ENCODE assay signal across 15 cellular contexts in genomic region chr15:41945221-41945620, GRCh38. TPM values are rescaled to one million over a fixed set of nuclear protein-coding genes. Genes with fewer than 3 reads are reported as not detected.
DNase-seq lines count a peak whose midpoint lies in the region; ATAC-seq and TF ChIP-seq lines count a peak whose summit lies in the region.
"Had no signal": no experiment of that assay in that cellular context is flagged by ENCODE, and none has a peak within 500 bp of the region (broad histone marks: within the 10 kb centered on the region; RNA-seq: fewer than 3 reads in every experiment).

No MANE protein-coding gene starts in this region.

- 0 out of 4 replicates have a peak overlapping the region, but pooled peaks of 1 of the 2 experiments have one; percentile 31 for H3K4me3 ChIP-seq in HCT116 (replicated peaks in 1 of 2; ENCODE audit: low read depth in 1 of 2, low read length in 2 of 2)
- no peak overlapping the region for H3K4me3 ChIP-seq in smooth muscle cell
- no peak overlapping the region for H3K4me3 ChIP-seq in testis
- H3K4me3 ChIP-seq: pancreas, spleen had no signal

- H3K27me3 ChIP-seq in HCT116 (ENCODE audit: insufficient read depth, low read length), result no peaks in the 10 kb centered on the region
- H3K27me3 ChIP-seq in smooth muscle cell (ENCODE audit: low read depth), result no peaks in the 10 kb centered on the region
- H3K27me3 ChIP-seq in testis, result no peaks in the 10 kb centered on the region
- H3K27me3 ChIP-seq: pancreas, spleen had no signal

- H3K4me2 ChIP-seq in HCT116 (ENCODE audit: low read length) (peak overlapping the region; percentile 79), smooth muscle cell (peak overlapping the region; percentile 82)

- TF ChIP-seq CTCF in HCT116 (IDR thresholded peaks at IDR 0.05 in 2 of 3, conservative IDR thresholded peaks at IDR 0.05 in 1 of 3; ENCODE audit: borderline replicate concordance in 1 of 3, insufficient read depth in 1 of 3, low read depth in 2 of 3, low read length in 2 of 3) (no peak), WTC11 (IDR thresholded peaks at IDR 0.05) (no peak), smooth muscle cell (IDR thresholded peaks at IDR 0.05; ENCODE audit: borderline replicate concordance, insufficient read depth, poor library complexity, severe bottlenecking) (no peak), testis (IDR thresholded peaks at IDR 0.05) (no peak)

- H3K27me3 Mint-ChIP-seq in WTC11 (ENCODE audit: low read depth), result no peaks in the 10 kb centered on the region
- H3K27me3 Mint-ChIP-seq: activated CD8-positive, alpha-beta T cell treated with anti-CD3 and anti-CD28 coated beads for 36 hours had no signal

- peaks cover 7% of the 10 kb centered on the region; the same call in 1 of the 2 replicates for H3K4me1 Mint-ChIP-seq in WTC11

- H3K27ac Mint-ChIP-seq in WTC11, result 0 out of 2 replicates have a peak overlapping the region, but pooled peaks have one; percentile 23
- H3K27ac Mint-ChIP-seq: activated CD8-positive, alpha-beta T cell treated with anti-CD3 and anti-CD28 coated beads for 36 hours; activated T-helper 2 cell treated with anti-CD3 and anti-CD28 coated beads, Interferon-gamma antibody, Interleukin-2, Interleukin-4, amounts not matched to agents 10 μg/mL and 5 μg/mL and 100 μg/mL, durations not matched to agents 14 hours and 24 hours and 36 hours had no signal

- H3K9me3 ChIP-seq in HCT116 (ENCODE audit: control insufficient read depth in 1 of 2, insufficient read depth in 1 of 2, low read depth in 1 of 2, low read length in 2 of 2) (no peaks in the 10 kb centered on the region), smooth muscle cell (replicated peaks; ENCODE audit: low read depth) (no peaks in the 10 kb centered on the region), testis (no peaks in the 10 kb centered on the region)
- H3K9me3 ChIP-seq: pancreas, spleen had no signal

- no peaks in the 10 kb centered on the region for H4K20me1 ChIP-seq in HCT116 (ENCODE audit: insufficient read depth)
- H4K20me1 ChIP-seq in smooth muscle cell (ENCODE audit: low read depth), result peaks cover 24% of the 10 kb centered on the region

- POLR2A ChIA-PET in HCT116 (lab: Charles Lee), result no interaction called here
- POLR2A ChIA-PET in WTC11 (lab: Charles Lee), result no interaction called here

- no TSS peak for BruUV-seq in HCT116 (replicated peaks; lab: Mats Ljungman, UMichigan)

- H3K9ac ChIP-seq in HCT116 (ENCODE audit: low read length), result peak overlapping the region; percentile 53
- H3K9ac ChIP-seq in smooth muscle cell (ENCODE audit: low read depth), result peak overlapping the region; percentile 26

- TF ChIP-seq RAD21 in HCT116 (IDR thresholded peaks at IDR 0.05; ENCODE audit: low read depth), result no peak

- H2AFZ ChIP-seq in HCT116 (ENCODE audit: low read depth, low read length, poor library complexity, severe bottlenecking) (no peak overlapping the region), smooth muscle cell (ENCODE audit: low read depth) (no peak overlapping the region)

- H3K36me3 ChIP-seq in HCT116 (ENCODE audit: control insufficient read depth in 1 of 2, insufficient read depth in 2 of 2, low read length in 2 of 2) (peaks cover 0 to 7% of the 10 kb centered on the region in 2 experiments; a peak in 1 of 4 replicates), smooth muscle cell (ENCODE audit: low read depth) (no peaks in the 10 kb centered on the region), testis (ENCODE audit: low read depth, missing control alignments) (no peaks in the 10 kb centered on the region)

- peaks cover 9% of the 10 kb centered on the region for H3F3A ChIP-seq in smooth muscle cell (ENCODE audit: low read depth)

- H3K9me3 Mint-ChIP-seq in WTC11, result no peaks in the 10 kb centered on the region
- H3K9me3 Mint-ChIP-seq: activated CD8-positive, alpha-beta T cell treated with anti-CD3 and anti-CD28 coated beads for 36 hours; activated T-helper 2 cell treated with anti-CD3 and anti-CD28 coated beads, Interferon-gamma antibody, Interleukin-2, Interleukin-4, amounts not matched to agents 10 μg/mL and 5 μg/mL and 100 μg/mL, durations not matched to agents 14 hours and 24 hours and 36 hours had no signal

- WGBS in smooth muscle cell (ENCODE audit: low lambda C conversion rate), result 76% methylated on average over 6 of the region's 6 CpGs
- 89 to 94% methylated on average over 6 of the region's 6 CpGs for WGBS in testis, 2 donors

- CTCF ChIA-PET in HCT116 (lab: Charles Lee), result no interaction called here
- CTCF ChIA-PET in WTC11 (lab: Charles Lee), result interaction anchor here (1.3 kb wide), 1 partner anchor 44 kb away, joined by 3 read pairs; no protein-coding TSS in a partner anchor

- H3K27ac ChIP-seq in HCT116 (ENCODE audit: low read depth, low read length), result no peak overlapping the region
- H3K27ac ChIP-seq in smooth muscle cell (ENCODE audit: low read depth), result peak overlapping the region; percentile 94
- H3K27ac ChIP-seq in testis, result no peak overlapping the region
- H3K27ac ChIP-seq: spleen had no signal

- peaks cover 32 to 79% of the 10 kb centered on the region in 2 experiments for H3K4me1 ChIP-seq in HCT116 (ENCODE audit: control insufficient read depth in 1 of 2, insufficient read depth in 2 of 2, low read length in 2 of 2)
- peaks cover 34% of the 10 kb centered on the region for H3K4me1 ChIP-seq in smooth muscle cell (ENCODE audit: low read depth)
- H3K4me1 ChIP-seq in testis, result peaks cover 10% of the 10 kb centered on the region

- H3K4me3 Mint-ChIP-seq in WTC11, result no peak overlapping the region
- H3K4me3 Mint-ChIP-seq: activated CD8-positive, alpha-beta T cell treated with anti-CD3 and anti-CD28 coated beads for 36 hours had no signal

- intact Hi-C loops in HCT116 (cut with micrococcal nuclease) (no loop called here), left ventricle myocardium superior (cut with micrococcal nuclease) (no loop called here), testis (cut with DNase I; ENCODE audit: low total_unique reads) (no loop called here)

- RAD21 ChIA-PET in HCT116 (lab: Charles Lee; ENCODE audit: low non-redundant PET in 1 of 2, low total read pairs in 2 of 2, uncharacterized antibody in 2 of 2, unreplicated experiment in 2 of 2), result no interaction called here

- H3K79me2 ChIP-seq in HCT116 (ENCODE audit: insufficient read depth, low read length) (peaks cover 59% of the 10 kb centered on the region), smooth muscle cell (ENCODE audit: low read depth) (no peaks in the 10 kb centered on the region)

- no peaks in the 10 kb centered on the region for H3K9me2 ChIP-seq in HCT116 (ENCODE audit: insufficient read depth)

- TF ChIP-seq POLR2A in HCT116 (IDR thresholded peaks at IDR 0.05; ENCODE audit: borderline replicate concordance, extremely low read depth, insufficient read depth, insufficient read length) (no peak), testis (IDR thresholded peaks at IDR 0.05) (no peak)

- DNase-seq in HCT116 (ENCODE audit: low read depth, low spot score) (no peak), WTC11 (ENCODE audit: low spot score) (no peak), left ventricle myocardium superior (no peak), smooth muscle cell (lab: John Stamatoyannopoulos, UW; ENCODE audit: unreplicated experiment) (no peak), middle frontal gyrus (ENCODE audit: extremely low spot score, low spot score) (no peak), testis (no peak), A172 (ENCODE audit: low spot score) (no peak)
- DNase-seq: activated CD8-positive, alpha-beta T cell treated with anti-CD3 and anti-CD28 coated beads for 36 hours; amygdala; DMS53; NCI-H1436 treated with DMSO at 0.1 percent for 48 hours; pancreas; spleen; stimulated activated naive CD8-positive, alpha-beta T cell treated with anti-CD3 and anti-CD28 coated beads, Interleukin-15, Interleukin-2, amounts not matched to agents 100 U/mL and 50 U/mL, for 24 hours had no signal

- H3K36me3 Mint-ChIP-seq in WTC11, result peaks cover 17% of the 10 kb centered on the region

- no peak for ATAC-seq in HCT116
- ATAC-seq in WTC11, result no peak
- peak; percentile 23 for ATAC-seq in left ventricle myocardium superior
- ATAC-seq: activated CD8-positive, alpha-beta T cell treated with anti-CD3 and anti-CD28 coated beads for 36 hours; stimulated activated naive CD8-positive, alpha-beta T cell treated with anti-CD3 and anti-CD28 coated beads, Interleukin-15, Interleukin-2, amounts not matched to agents 100 U/mL and 50 U/mL, for 24 hours had no signal

TF ChIP-seq in HCT116, 20 proteins besides CTCF, POLR2A, EP300 and RAD21 (continues in another document):
- TF ChIP-seq CBX3 (IDR thresholded peaks at IDR 0.05; ENCODE audit: low read depth) (no peak), SP1 (IDR thresholded peaks at IDR 0.05; ENCODE audit: low read depth) (no peak), TCF7L2 (IDR thresholded peaks at IDR 0.05; ENCODE audit: borderline replicate concordance, extremely low read depth, insufficient read depth, insufficient read length) (no peak), YY1 (IDR thresholded peaks at IDR 0.05; ENCODE audit: extremely low read depth, insufficient replicate concordance, low read depth, low read length) (no peak), ZFX (IDR thresholded peaks at IDR 0.05) (no peak), POLR2AphosphoS5 (IDR thresholded peaks at IDR 0.05; ENCODE audit: low read depth, low read length) (no peak)

RNA-seq across cellular contexts. Expression of gene EHD4, which starts 27.1 kb away (rescaled TPM):
- total RNA-seq in HCT116 (2021; ENCODE audit: unreplicated experiment) (28.0 TPM), WTC11 (2021) (20.8 to 23.9 TPM (median 21.3 TPM) in 3 replicates), left ventricle myocardium superior (53.5 TPM), smooth muscle cell (11.5 TPM in 2 replicates), testis (10 to 100 TPM in 1 of 2 donors, 1 to 10 TPM in 1; 9.4 to 10.2 TPM)
- polyA plus RNA-seq in HCT116 (2012), result 27.3 and 27.6 TPM in 2 replicates
- polyA plus RNA-seq in smooth muscle cell (15.8 and 19.2 TPM in 2 replicates), testis (ENCODE audit: insufficient read depth, low read depth, low replicate concordance) (8.0 TPM)
- 15.4 and 15.5 TPM in 2 replicates for total RNA-seq in A172 (2014; rRNA removed; shearing (Covaris generic))

RNA-seq across cellular contexts. Expression of gene SPTBN5, which starts 51.4 kb away (rescaled TPM):
- total RNA-seq in HCT116 (2021; ENCODE audit: unreplicated experiment) (0.96 TPM), WTC11 (2021) (1.2 to 2.3 TPM (median 2.0 TPM) in 3 replicates), left ventricle myocardium superior (3.6 TPM), smooth muscle cell (0.04 and 0.13 TPM in 2 replicates), testis (1 to 10 TPM; 1.4 to 3.1 TPM)
- 0.76 and 0.90 TPM in 2 replicates for polyA plus RNA-seq in HCT116 (2012)
- polyA plus RNA-seq in smooth muscle cell (0.08 and 1.1 TPM in 2 replicates), testis (ENCODE audit: insufficient read depth, low read depth, low replicate concordance) (1.4 TPM)
- 0.16 and 0.22 TPM in 2 replicates for total RNA-seq in A172 (2014; rRNA removed; shearing (Covaris generic))
